29 cellular contexts compared by ENCODE assay signal in the genomic region with DNA sequence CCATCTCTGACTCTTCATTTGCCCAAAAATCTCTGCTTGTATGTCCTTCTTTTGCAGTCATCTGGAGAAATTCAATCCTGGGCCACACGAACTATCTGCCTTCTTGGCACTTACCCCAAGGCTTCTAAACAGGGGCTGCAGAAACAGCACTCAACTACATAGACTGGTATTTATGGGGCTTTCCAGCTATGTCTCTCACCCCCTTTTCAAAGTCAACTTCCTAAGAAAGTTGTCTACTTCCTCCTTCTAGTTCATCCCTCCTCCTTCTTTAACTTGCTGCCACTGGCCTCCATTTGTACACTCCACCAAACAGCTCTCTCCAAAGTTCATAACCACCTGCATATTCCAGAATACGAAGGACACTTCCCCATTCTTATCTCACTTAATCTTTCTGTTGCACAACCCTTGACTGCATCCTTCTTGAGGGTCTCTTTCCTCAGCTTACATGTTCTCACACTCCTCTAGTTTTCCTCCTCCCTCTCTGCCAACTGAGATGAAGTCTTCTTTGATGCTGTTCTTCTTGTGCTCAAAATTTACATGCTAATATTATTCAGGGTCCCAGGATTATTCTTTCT. TPM values are rescaled to one million over a fixed set of nuclear protein-coding genes. Genes with fewer than 3 reads are reported as not detected.
A peak's percentile ranks its signal among the peaks of the same experiment; 100 is the strongest.
DNase-seq lines count a peak whose midpoint lies in the region; ATAC-seq, FAIRE-seq and TF ChIP-seq lines count a peak whose summit lies in the region.
"Had no signal": no experiment of that assay in that cellular context is flagged by ENCODE, and none has a peak within 500 bp of the region (broad histone marks: within the 10 kb centered on the region; RNA-seq: fewer than 3 reads in every experiment).

No MANE protein-coding gene starts in this region.

- no peak for TF ChIP-seq POLR2A in heart left ventricle (IDR thresholded peaks at IDR 0.05)
- TF ChIP-seq POLR2A in K562 (conservative IDR thresholded peaks at IDR 0.05) = no peak
- TF ChIP-seq POLR2A in GM18505 (IDR thresholded peaks at IDR 0.05; ENCODE audit: borderline replicate concordance, extremely low read depth, insufficient read depth, insufficient read length) = no peak
- no peak for TF ChIP-seq POLR2A in upper lobe of left lung (IDR thresholded peaks at IDR 0.05)

- in situ Hi-C loops in K562 (cut with MboI) = no loop called here

- no peak for TF ChIP-seq EP300 in K562 (IDR thresholded peaks at IDR 0.05; ENCODE audit: low read length)
- TF ChIP-seq EP300 in upper lobe of left lung (IDR thresholded peaks at IDR 0.05) = no peak

- H3K27ac ChIP-seq in left ventricle myocardium inferior (replicated peaks) = peak overlapping the region; percentile 77
- no peak overlapping the region for H3K27ac ChIP-seq in heart left ventricle
- H3K27ac ChIP-seq in K562 (ENCODE audit: extremely low read depth, low read depth, low read length) = no peak overlapping the region
- no peak overlapping the region for H3K27ac ChIP-seq in effector memory CD4-positive, alpha-beta T cell (ENCODE audit: insufficient read depth, low read length, poor library complexity, severe bottlenecking)
- H3K27ac ChIP-seq in upper lobe of left lung = no peak overlapping the region
- H3K27ac ChIP-seq: left lung, psoas muscle, RWPE1, testis, uterus, VCaP had no signal

- H3K9ac ChIP-seq in K562 (ENCODE audit: insufficient read depth in 1 of 2, low read depth in 2 of 2, low read length in 2 of 2) = no peak overlapping the region
- H3K9ac ChIP-seq: SK-N-SH had no signal

- H4K20me1 ChIP-seq in K562 (replicated peaks; ENCODE audit: control insufficient read depth, insufficient read depth, low read length) = peaks cover 11% of the 10 kb centered on the region

- H3K36me3 ChIP-seq in left ventricle myocardium inferior = no peaks in the 10 kb centered on the region
- no peaks in the 10 kb centered on the region for H3K36me3 ChIP-seq in heart left ventricle
- H3K36me3 ChIP-seq in K562 (ENCODE audit: control insufficient read depth, insufficient read depth, low read length) = no peaks in the 10 kb centered on the region
- H3K36me3 ChIP-seq in effector memory CD4-positive, alpha-beta T cell (ENCODE audit: control insufficient read depth, insufficient read depth, low read length) = no peaks in the 10 kb centered on the region
- no peaks in the 10 kb centered on the region for H3K36me3 ChIP-seq in upper lobe of left lung
- H3K36me3 ChIP-seq: left lung, uterus had no signal

- intact Hi-C loops in left ventricle myocardium inferior (cut with micrococcal nuclease) (no loop called here), heart left ventricle (cut with DNase I) (no loop called here), K562 (cut with micrococcal nuclease) (no loop called here)

- TF ChIP-seq CTCF in left ventricle myocardium inferior (IDR thresholded peaks at IDR 0.05; ENCODE audit: borderline replicate concordance) (no peak), heart left ventricle (IDR thresholded peaks at IDR 0.05) (no peak), K562 (IDR thresholded peaks at IDR 0.05 in 2 of 3, conservative IDR thresholded peaks at IDR 0.05 in 1 of 3; ENCODE audit: insufficient read depth in 2 of 3, low read depth in 1 of 3, low read length in 3 of 3) (no peak), upper lobe of left lung (IDR thresholded peaks at IDR 0.05) (no peak)

- TF ChIP-seq RAD21 in K562 (CRISPR knock-in tag; conservative IDR thresholded peaks at IDR 0.05 in 1 of 2, IDR thresholded peaks at IDR 0.05 in 1 of 2) = no peak

- DNase-seq in left ventricle myocardium inferior = no peak
- no peak for DNase-seq in heart left ventricle
- peak; percentile 29 to 71 for DNase-seq in NOMO-1 (lab: John Stamatoyannopoulos, UW; ENCODE audit: unreplicated experiment in 2 of 2)
- DNase-seq in K562 (ENCODE audit: extremely low read depth in 1 of 4, low spot score in 3 of 4) = no peak
- no peak for DNase-seq in effector memory CD4-positive, alpha-beta T cell
- no peak for DNase-seq in upper lobe of left lung
- DNase-seq in cerebellar nuclear complex (lab: John Stamatoyannopoulos, UW) = no peak
- DNase-seq: activated CD4-positive, alpha-beta T cell treated with anti-CD3 and anti-CD28 coated beads for 4 hours; activated gamma-delta T cell; activated T-cell treated with anti-CD3 and anti-CD28 coated beads, Interleukin-2, amount 50 U/mL, for 24 hours; caudate nucleus; left lung; NCI-H1092 treated with DMSO at 0.1 percent for 48 hours; NCI-H2029 treated with DMSO at 0.1 percent for 48 hours; NCI-H2227 treated with DMSO at 0.1 percent for 48 hours; NCI-H69; nucleus accumbens; psoas muscle; SK-N-SH; stimulated activated CD4-positive, alpha-beta T cell treated with anti-CD3 and anti-CD28 coated beads, Interleukin-15, amount 100 ng/mL, for 24 hours; stimulated activated naive CD4-positive, alpha-beta T cell; testis; uterus had no signal

- H3K27me3 ChIP-seq in left ventricle myocardium inferior (ENCODE audit: low read depth) (no peaks in the 10 kb centered on the region), heart left ventricle (no peaks in the 10 kb centered on the region), K562 (ENCODE audit: control insufficient read depth in 2 of 2, insufficient read depth in 2 of 2, low read length in 2 of 2) (no peaks in the 10 kb centered on the region; a peak in 1 of 5 replicates), upper lobe of left lung (no peaks in the 10 kb centered on the region)
- H3K27me3 ChIP-seq in effector memory CD4-positive, alpha-beta T cell (replicated peaks; ENCODE audit: control insufficient read depth, insufficient read depth, low read length, poor library complexity, severe bottlenecking) = no peaks in the 10 kb centered on the region
- H3K27me3 ChIP-seq: left lung, testis, uterus had no signal

- POLR2A ChIA-PET in K562 (lab: Yijun Ruan, JAX) = interaction anchor here (0.9 to 1.4 kb wide), 3 partner anchors 9 to 11 kb away, joined by 3 to 6 read pairs (median 4); no protein-coding TSS in a partner anchor

- H3K4me3 ChIP-seq in left ventricle myocardium inferior (no peak overlapping the region), heart left ventricle (no peak overlapping the region), K562 (no peak overlapping the region), upper lobe of left lung (no peak overlapping the region)
- no peak overlapping the region for H3K4me3 ChIP-seq in effector memory CD4-positive, alpha-beta T cell (ENCODE audit: insufficient read depth, low read depth, low read length, poor library complexity, severe bottlenecking)
- H3K4me3 ChIP-seq: left lung, psoas muscle, testis, uterus had no signal

- BruUV-seq in K562 (replicated peaks; lab: Mats Ljungman, UMichigan) = no TSS peak

- peaks cover 98% of the 10 kb centered on the region for H3K4me1 ChIP-seq in left ventricle myocardium inferior
- peaks cover 0 to 70% (median 48%) of the 10 kb centered on the region in 12 donors for H3K4me1 ChIP-seq in heart left ventricle
- peaks cover 4 to 23% of the 10 kb centered on the region in 2 experiments; a peak in 3 of 5 replicates for H3K4me1 ChIP-seq in K562 (replicated peaks in 1 of 2; ENCODE audit: control insufficient read depth in 2 of 2, insufficient read depth in 2 of 2, low read length in 2 of 2)
- H3K4me1 ChIP-seq in effector memory CD4-positive, alpha-beta T cell (ENCODE audit: control insufficient read depth, insufficient read depth, low read length, poor library complexity, severe bottlenecking) = no peaks in the 10 kb centered on the region
- H3K4me1 ChIP-seq in upper lobe of left lung = peaks cover 0 to 4% (median 0%) of the 10 kb centered on the region in 4 donors
- H3K4me1 ChIP-seq: psoas muscle, uterus had no signal

- 57 to 70% (median 63%) methylated on average over 2 of the region's 2 CpGs for WGBS in heart left ventricle, 4 donors
- 3% methylated on average over 2 of the region's 2 CpGs for WGBS in K562 (ENCODE audit: insufficient coverage, low coverage, missing lambda C conversion rate)
- WGBS in upper lobe of left lung, 2 donors = 60 to 69% methylated on average over 2 of the region's 2 CpGs

- no peaks in the 10 kb centered on the region for H3K9me1 ChIP-seq in K562 (ENCODE audit: control insufficient read depth, insufficient read depth, low read length)

- CTCF ChIA-PET in K562 (lab: Yijun Ruan, JAX; ENCODE audit: low intra/inter-chr PET ratio) = no interaction called here

- H3K9me3 ChIP-seq in left ventricle myocardium inferior (replicated peaks) = no peaks in the 10 kb centered on the region
- no peaks in the 10 kb centered on the region for H3K9me3 ChIP-seq in heart left ventricle
- no peaks in the 10 kb centered on the region for H3K9me3 ChIP-seq in K562 (replicated peaks; ENCODE audit: control insufficient read depth, insufficient read depth, low read depth, low read length)
- no peaks in the 10 kb centered on the region for H3K9me3 ChIP-seq in effector memory CD4-positive, alpha-beta T cell (ENCODE audit: control insufficient read depth, low read length)
- no peaks in the 10 kb centered on the region for H3K9me3 ChIP-seq in upper lobe of left lung
- H3K9me3 ChIP-seq: left lung, psoas muscle, SK-N-SH, testis, uterus had no signal

- H3K79me2 ChIP-seq in K562 (ENCODE audit: control insufficient read depth, insufficient read depth, low read length) = no peaks in the 10 kb centered on the region

- H3K4me2 ChIP-seq in K562 (ENCODE audit: insufficient read depth, low read length) = no peak overlapping the region
- H3K4me2 ChIP-seq: SK-N-SH had no signal

- no peak for FAIRE-seq in K562 (lab: Jason Lieb, UNC)
- FAIRE-seq: A204.1, astrocyte had no signal

- ATAC-seq in heart left ventricle (no peak), K562 (no peak), GM18505 (IDR thresholded peaks at IDR 0.05; ENCODE audit: unreplicated experiment) (no peak), upper lobe of left lung (ENCODE audit: low FRiP score in 2 of 2) (no peak)
- ATAC-seq: HCT116, left lung, psoas muscle had no signal

- H2AFZ ChIP-seq in K562 (ENCODE audit: low read depth, low read length) = no peak overlapping the region

RNA-seq across cellular contexts. Expression of a gene that starts 55.2 kb away (rescaled TPM):
- total RNA-seq in left ventricle myocardium inferior (59.5 TPM), heart left ventricle (100 to 1,000 TPM in 1 of 9 donors, 10 to 100 TPM in 8; 44.5 to 106 (median 61.4) TPM), K562 (2014; rRNA removed) (8.4 and 11.6 TPM in 2 replicates), K562 (2014; rRNA removed; fragmentation: Illumina TruSeq; extraction: Trizol) (18.7 and 22.5 TPM in 2 replicates), K562 (2015; rRNA removed; fragmentation: Illumina TruSeq; extraction: Trizol) (16.6 and 17.7 TPM in 2 replicates), K562 (2021) (20.0 and 28.8 TPM in 2 replicates), upper lobe of left lung (10 to 100 TPM; 11.2 to 47.1 (median 15.6) TPM)
- polyA plus RNA-seq in heart left ventricle (10 to 100 TPM; 12.3 to 33.2 TPM), K562 (2011; rRNA removed) (11.7 and 17.9 TPM in 2 replicates), K562 (2014; fragmentation: Illumina TruSeq; extraction: Trizol) (18.6 TPM in 2 replicates), K562 (2014; fragmentation: Nextera tagmentation; extraction: Ambion mirVana) (10 to 100 TPM; 25.3 to 26.1 TPM), K562 (2014; rRNA removed) (11.4 and 16.3 TPM in 2 replicates)
- 32.1 and 98.0 TPM in 2 replicates for total RNA-seq in K562 (2011; cell fraction: chromatin; rRNA removed; ENCODE audit: low replicate concordance)
- total RNA-seq in K562 (2011; cell fraction: nucleolus; rRNA removed) = 14.3 and 46.8 TPM in 2 replicates
- 49.3 and 80.7 TPM in 2 replicates for total RNA-seq in K562 (2011; cell fraction: nucleoplasm; rRNA removed)
- 5.8 and 10.9 TPM in 2 replicates for polyA plus RNA-seq in K562 (2011; cell fraction: cytosol; rRNA removed)
- 15.4 and 17.7 TPM in 2 replicates for polyA plus RNA-seq in K562 (2011; cell fraction: nucleus; rRNA removed)
- 14.2 and 49.0 TPM in 2 replicates for polyA plus RNA-seq in K562 (2012)
- polyA minus RNA-seq in K562 (2011; rRNA and poly(A)+ RNA removed) = 27.6 and 30.9 TPM in 2 replicates
- 7.2 and 8.4 TPM in 2 replicates for polyA minus RNA-seq in K562 (2011; cell fraction: cytosol; rRNA and poly(A)+ RNA removed)
- 15.3 and 32.3 TPM in 2 replicates for polyA minus RNA-seq in K562 (2011; cell fraction: nucleus; rRNA and poly(A)+ RNA removed)

Comparison
In these comparisons a context has a peak if more than half of its experiments do, and no peak if none do; other contexts are left out.
1. DNase-seq: peak in NOMO-1 (2 of 2); none in left ventricle myocardium inferior (single experiment), heart left ventricle (0 of 5), K562 (0 of 4), effector memory CD4-positive, alpha-beta T cell (0 of 3), upper lobe of left lung (0 of 2) and cerebellar nuclear complex (0 of 2).